Comparison of ENCODE assay signal across 1 cellular context in the genomic region with DNA sequence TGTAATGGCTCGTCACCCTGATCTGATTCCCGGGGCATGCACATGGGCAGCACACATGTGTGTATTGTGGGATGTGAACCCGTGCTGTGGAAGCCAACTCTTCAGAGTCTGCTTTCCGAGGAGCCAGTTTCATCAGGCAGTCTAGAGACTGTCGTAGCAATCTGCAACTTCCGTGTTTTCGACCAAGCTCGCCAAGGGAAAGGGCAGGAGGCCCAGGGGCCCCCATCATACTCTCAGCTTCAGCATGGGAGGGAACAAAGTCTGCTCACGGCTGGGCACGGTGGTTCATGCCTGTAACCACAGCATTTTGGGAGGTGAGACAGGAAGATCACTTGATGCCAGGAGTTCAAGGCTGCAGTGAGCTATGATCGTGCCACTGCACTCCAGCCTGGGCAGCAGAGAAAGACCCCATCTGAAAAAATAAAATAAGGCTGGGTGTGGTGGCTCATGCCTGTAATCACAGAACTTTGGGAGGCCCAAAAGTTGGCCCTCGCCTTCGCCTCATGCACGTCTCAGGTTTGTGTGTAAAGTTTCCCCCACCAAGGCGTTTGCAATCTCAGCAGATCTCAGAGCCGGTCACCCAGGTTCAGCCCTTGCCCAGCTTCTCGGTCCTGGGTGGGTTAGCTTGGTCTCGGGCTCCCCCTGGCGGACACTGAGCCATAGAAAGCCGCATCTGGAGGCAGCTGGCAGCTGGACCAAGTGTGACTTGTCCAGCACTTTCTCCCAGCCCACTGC.
TF ChIP-seq lines count a peak whose summit lies in the region.

No MANE protein-coding gene starts in this region.

TF ChIP-seq in HepG2, 621 proteins besides CTCF, POLR2A, EP300 and RAD21 (continued from another document and continues in another):
- TF ChIP-seq PRDM15 (CRISPR knock-in tag; IDR thresholded peaks at IDR 0.05) (0 out of 2 replicates have a peak, but pooled peaks have one; percentile 6), ZBTB38 (CRISPR knock-in tag; IDR thresholded peaks at IDR 0.05) (no peak), ZSCAN9 (CRISPR knock-in tag; IDR thresholded peaks at IDR 0.05; ENCODE audit: borderline replicate concordance) (no peak), RFXANK (CRISPR knock-in tag; IDR thresholded peaks at IDR 0.05) (no peak), UBTF (CRISPR knock-in tag; IDR thresholded peaks at IDR 0.05) (peak; percentile 30), ZSCAN22 (CRISPR knock-in tag; IDR thresholded peaks at IDR 0.05) (no peak), SNAPC2 (CRISPR knock-in tag; IDR thresholded peaks at IDR 0.05) (no peak), ADNP (CRISPR knock-in tag; IDR thresholded peaks at IDR 0.05) (no peak), MAFK (conservative IDR thresholded peaks at IDR 0.05 in 1 of 2, IDR thresholded peaks at IDR 0.05 in 1 of 2; ENCODE audit: low read length in 2 of 2) (peak; percentile 55 to 66), AHR (CRISPR knock-in tag; IDR thresholded peaks at IDR 0.05) (no peak), MEIS1 (CRISPR knock-in tag; IDR thresholded peaks at IDR 0.05; ENCODE audit: borderline replicate concordance) (no peak), MXD4 (CRISPR knock-in tag; IDR thresholded peaks at IDR 0.05) (no peak), ZNF703 (CRISPR knock-in tag; IDR thresholded peaks at IDR 0.05; ENCODE audit: borderline replicate concordance) (no peak; the same call in 1 of the 2 replicates), ZNF280D (CRISPR knock-in tag; IDR thresholded peaks at IDR 0.05) (no peak), HOXA3 (CRISPR knock-in tag; IDR thresholded peaks at IDR 0.05) (peak; percentile 42; the same call in 1 of the 2 replicates), RBAK (CRISPR knock-in tag; IDR thresholded peaks at IDR 0.05) (no peak), ZFP90 (CRISPR knock-in tag; IDR thresholded peaks at IDR 0.05; ENCODE audit: borderline replicate concordance) (no peak), IRX3 (CRISPR knock-in tag; IDR thresholded peaks at IDR 0.05; ENCODE audit: borderline replicate concordance, low read depth) (no peak), XBP1 (CRISPR knock-in tag; IDR thresholded peaks at IDR 0.05) (no peak), KDM6A (CRISPR knock-in tag; IDR thresholded peaks at IDR 0.05; ENCODE audit: low read depth) (no peak), MIXL1 (CRISPR knock-in tag; IDR thresholded peaks at IDR 0.05) (0 out of 2 replicates have a peak, but pooled peaks have one; percentile 42), PITX1 (CRISPR knock-in tag; IDR thresholded peaks at IDR 0.05) (no peak), TFAP4 (IDR thresholded peaks at IDR 0.05; ENCODE audit: borderline replicate concordance, low read depth) (peak; percentile 46; the same call in 1 of the 2 replicates), TRAFD1 (CRISPR knock-in tag; IDR thresholded peaks at IDR 0.05; ENCODE audit: borderline replicate concordance) (no peak), ZNF792 (CRISPR knock-in tag; IDR thresholded peaks at IDR 0.05) (no peak)
- TF ChIP-seq, protein P1, sequence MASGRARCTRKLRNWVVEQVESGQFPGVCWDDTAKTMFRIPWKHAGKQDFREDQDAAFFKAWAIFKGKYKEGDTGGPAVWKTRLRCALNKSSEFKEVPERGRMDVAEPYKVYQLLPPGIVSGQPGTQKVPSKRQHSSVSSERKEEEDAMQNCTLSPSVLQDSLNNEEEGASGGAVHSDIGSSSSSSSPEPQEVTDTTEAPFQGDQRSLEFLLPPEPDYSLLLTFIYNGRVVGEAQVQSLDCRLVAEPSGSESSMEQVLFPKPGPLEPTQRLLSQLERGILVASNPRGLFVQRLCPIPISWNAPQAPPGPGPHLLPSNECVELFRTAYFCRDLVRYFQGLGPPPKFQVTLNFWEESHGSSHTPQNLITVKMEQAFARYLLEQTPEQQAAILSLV (CRISPR knock-in tag; IDR thresholded peaks at IDR 0.05; ENCODE audit: borderline replicate concordance): no peak
- TF ChIP-seq, protein P2, sequence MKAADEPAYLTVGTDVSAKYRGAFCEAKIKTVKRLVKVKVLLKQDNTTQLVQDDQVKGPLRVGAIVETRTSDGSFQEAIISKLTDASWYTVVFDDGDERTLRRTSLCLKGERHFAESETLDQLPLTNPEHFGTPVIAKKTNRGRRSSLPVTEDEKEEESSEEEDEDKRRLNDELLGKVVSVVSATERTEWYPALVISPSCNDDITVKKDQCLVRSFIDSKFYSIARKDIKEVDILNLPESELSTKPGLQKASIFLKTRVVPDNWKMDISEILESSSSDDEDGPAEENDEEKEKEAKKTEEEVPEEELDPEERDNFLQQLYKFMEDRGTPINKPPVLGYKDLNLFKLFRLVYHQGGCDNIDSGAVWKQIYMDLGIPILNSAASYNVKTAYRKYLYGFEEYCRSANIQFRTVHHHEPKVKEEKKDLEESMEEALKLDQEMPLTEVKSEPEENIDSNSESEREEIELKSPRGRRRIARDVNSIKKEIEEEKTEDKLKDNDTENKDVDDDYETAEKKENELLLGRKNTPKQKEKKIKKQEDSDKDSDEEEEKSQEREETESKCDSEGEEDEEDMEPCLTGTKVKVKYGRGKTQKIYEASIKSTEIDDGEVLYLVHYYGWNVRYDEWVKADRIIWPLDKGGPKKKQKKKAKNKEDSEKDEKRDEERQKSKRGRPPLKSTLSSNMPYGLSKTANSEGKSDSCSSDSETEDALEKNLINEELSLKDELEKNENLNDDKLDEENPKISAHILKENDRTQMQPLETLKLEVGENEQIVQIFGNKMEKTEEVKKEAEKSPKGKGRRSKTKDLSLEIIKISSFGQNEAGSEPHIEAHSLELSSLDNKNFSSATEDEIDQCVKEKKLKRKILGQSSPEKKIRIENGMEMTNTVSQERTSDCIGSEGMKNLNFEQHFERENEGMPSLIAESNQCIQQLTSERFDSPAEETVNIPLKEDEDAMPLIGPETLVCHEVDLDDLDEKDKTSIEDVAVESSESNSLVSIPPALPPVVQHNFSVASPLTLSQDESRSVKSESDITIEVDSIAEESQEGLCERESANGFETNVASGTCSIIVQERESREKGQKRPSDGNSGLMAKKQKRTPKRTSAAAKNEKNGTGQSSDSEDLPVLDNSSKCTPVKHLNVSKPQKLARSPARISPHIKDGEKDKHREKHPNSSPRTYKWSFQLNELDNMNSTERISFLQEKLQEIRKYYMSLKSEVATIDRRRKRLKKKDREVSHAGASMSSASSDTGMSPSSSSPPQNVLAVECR (CRISPR knock-in tag; IDR thresholded peaks at IDR 0.05; ENCODE audit: borderline replicate concordance): peak; percentile 30; the same call in 1 of the 2 replicates
- TF ChIP-seq, protein P3, sequence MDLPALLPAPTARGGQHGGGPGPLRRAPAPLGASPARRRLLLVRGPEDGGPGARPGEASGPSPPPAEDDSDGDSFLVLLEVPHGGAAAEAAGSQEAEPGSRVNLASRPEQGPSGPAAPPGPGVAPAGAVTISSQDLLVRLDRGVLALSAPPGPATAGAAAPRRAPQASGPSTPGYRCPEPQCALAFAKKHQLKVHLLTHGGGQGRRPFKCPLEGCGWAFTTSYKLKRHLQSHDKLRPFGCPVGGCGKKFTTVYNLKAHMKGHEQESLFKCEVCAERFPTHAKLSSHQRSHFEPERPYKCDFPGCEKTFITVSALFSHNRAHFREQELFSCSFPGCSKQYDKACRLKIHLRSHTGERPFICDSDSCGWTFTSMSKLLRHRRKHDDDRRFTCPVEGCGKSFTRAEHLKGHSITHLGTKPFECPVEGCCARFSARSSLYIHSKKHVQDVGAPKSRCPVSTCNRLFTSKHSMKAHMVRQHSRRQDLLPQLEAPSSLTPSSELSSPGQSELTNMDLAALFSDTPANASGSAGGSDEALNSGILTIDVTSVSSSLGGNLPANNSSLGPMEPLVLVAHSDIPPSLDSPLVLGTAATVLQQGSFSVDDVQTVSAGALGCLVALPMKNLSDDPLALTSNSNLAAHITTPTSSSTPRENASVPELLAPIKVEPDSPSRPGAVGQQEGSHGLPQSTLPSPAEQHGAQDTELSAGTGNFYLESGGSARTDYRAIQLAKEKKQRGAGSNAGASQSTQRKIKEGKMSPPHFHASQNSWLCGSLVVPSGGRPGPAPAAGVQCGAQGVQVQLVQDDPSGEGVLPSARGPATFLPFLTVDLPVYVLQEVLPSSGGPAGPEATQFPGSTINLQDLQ (CRISPR knock-in tag; IDR thresholded peaks at IDR 0.05): no peak
- TF ChIP-seq, protein P4, sequence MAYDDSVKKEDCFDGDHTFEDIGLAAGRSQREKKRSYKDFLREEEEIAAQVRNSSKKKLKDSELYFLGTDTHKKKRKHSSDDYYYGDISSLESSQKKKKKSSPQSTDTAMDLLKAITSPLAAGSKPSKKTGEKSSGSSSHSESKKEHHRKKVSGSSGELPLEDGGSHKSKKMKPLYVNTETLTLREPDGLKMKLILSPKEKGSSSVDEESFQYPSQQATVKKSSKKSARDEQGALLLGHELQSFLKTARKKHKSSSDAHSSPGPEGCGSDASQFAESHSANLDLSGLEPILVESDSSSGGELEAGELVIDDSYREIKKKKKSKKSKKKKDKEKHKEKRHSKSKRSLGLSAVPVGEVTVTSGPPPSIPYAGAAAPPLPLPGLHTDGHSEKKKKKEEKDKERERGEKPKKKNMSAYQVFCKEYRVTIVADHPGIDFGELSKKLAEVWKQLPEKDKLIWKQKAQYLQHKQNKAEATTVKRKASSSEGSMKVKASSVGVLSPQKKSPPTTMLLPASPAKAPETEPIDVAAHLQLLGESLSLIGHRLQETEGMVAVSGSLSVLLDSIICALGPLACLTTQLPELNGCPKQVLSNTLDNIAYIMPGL (CRISPR knock-in tag; IDR thresholded peaks at IDR 0.05; ENCODE audit: borderline replicate concordance in 1 of 2, low read depth in 1 of 2): peak in 1 of 2 experiments; percentile 49; a peak in 1 of 4 replicates
